Comparison of ENCODE assay signal across 14 cellular contexts in genomic region chr5:158451203-158451982, GRCh38.
DNase-seq lines count a peak whose midpoint lies in the region; ATAC-seq and TF ChIP-seq lines count a peak whose summit lies in the region.
"Had no signal": no experiment of that assay in that cellular context is flagged by ENCODE, and none has a peak within 500 bp of the region (broad histone marks: within the 10 kb centered on the region; RNA-seq: fewer than 3 reads in every experiment).

No MANE protein-coding gene starts in this region.

- TF ChIP-seq POLR2A in gastroesophageal sphincter (IDR thresholded peaks at IDR 0.05), result no peak

- ATAC-seq in SK-N-SH treated with all-trans-retinoic acid at 6 μM for 48 hours (peak; percentile 78), gastroesophageal sphincter (peak; percentile 71), HG02588 (IDR thresholded peaks at IDR 0.05; ENCODE audit: unreplicated experiment) (no peak)
- no peak for ATAC-seq in activated naive CD8-positive, alpha-beta T cell treated with anti-CD3 and anti-CD28 coated beads, Interleukin-2, amount 50 U/mL, for 24 hours
- ATAC-seq: Panc1 had no signal

- peak; percentile 58 for DNase-seq in AG09319 (ENCODE audit: extremely low read depth, low read depth)
- no peak for DNase-seq in osteocyte (ENCODE audit: extremely low spot score, unreplicated experiment)
- no peak for DNase-seq in NK-92 (lab: John Stamatoyannopoulos, UW; ENCODE audit: unreplicated experiment)
- no peak for DNase-seq in activated naive CD8-positive, alpha-beta T cell treated with anti-CD3 and anti-CD28 coated beads, Interleukin-2, amount 50 U/mL, for 24 hours
- no peak for DNase-seq in cerebellar cortex (ENCODE audit: low spot score)
- DNase-seq: activated B cell treated with CpG ODN at 0.5 μM for 24 hours, activated gamma-delta T cell treated with Interleukin-2 at 50 U/mL for 16 hours, AML-193, NCI-H1105, small intestine had no signal

- H3K4me3 ChIP-seq in gastroesophageal sphincter, result no peak overlapping the region

- H3K27me3 Mint-ChIP-seq in osteocyte (ENCODE audit: unreplicated experiment), result no peaks in the 10 kb centered on the region
- peaks cover 2% of the 10 kb centered on the region for H3K27me3 Mint-ChIP-seq in activated naive CD8-positive, alpha-beta T cell treated with anti-CD3 and anti-CD28 coated beads, Interleukin-2, amount 50 U/mL, for 24 hours
- H3K27me3 Mint-ChIP-seq: activated B cell treated with CpG ODN at 0.5 μM for 24 hours had no signal

- no peaks in the 10 kb centered on the region for H3K36me3 Mint-ChIP-seq in osteocyte (ENCODE audit: unreplicated experiment)
- no peaks in the 10 kb centered on the region for H3K36me3 Mint-ChIP-seq in activated naive CD8-positive, alpha-beta T cell treated with anti-CD3 and anti-CD28 coated beads, Interleukin-2, amount 50 U/mL, for 24 hours (ENCODE audit: low read depth)

- no peaks in the 10 kb centered on the region for H3K9me3 Mint-ChIP-seq in osteocyte (ENCODE audit: unreplicated experiment)
- H3K9me3 Mint-ChIP-seq in activated naive CD8-positive, alpha-beta T cell treated with anti-CD3 and anti-CD28 coated beads, Interleukin-2, amount 50 U/mL, for 24 hours, result peaks cover under 1% of the 10 kb centered on the region
- H3K9me3 Mint-ChIP-seq: activated B cell treated with CpG ODN at 0.5 μM for 24 hours had no signal

- H3K4me1 Mint-ChIP-seq in osteocyte (ENCODE audit: unreplicated experiment), result peaks cover 29% of the 10 kb centered on the region
- H3K4me1 Mint-ChIP-seq in activated naive CD8-positive, alpha-beta T cell treated with anti-CD3 and anti-CD28 coated beads, Interleukin-2, amount 50 U/mL, for 24 hours, result no peaks in the 10 kb centered on the region
- H3K4me1 Mint-ChIP-seq: activated B cell treated with CpG ODN at 0.5 μM for 24 hours had no signal

- TF ChIP-seq EP300 in gastroesophageal sphincter (IDR thresholded peaks at IDR 0.05), result no peak

- no peaks in the 10 kb centered on the region for H3K36me3 ChIP-seq in gastroesophageal sphincter

- H3K27ac ChIP-seq in gastroesophageal sphincter, result peak overlapping the region in 3 of 4 donors; percentile 38 to 65 (median 58)

- no peaks in the 10 kb centered on the region for H3K9me3 ChIP-seq in gastroesophageal sphincter

- peaks cover 0 to 10% (median 3%) of the 10 kb centered on the region in 3 donors for H3K4me1 ChIP-seq in gastroesophageal sphincter

- H3K27ac Mint-ChIP-seq in osteocyte (ENCODE audit: unreplicated experiment), result peak overlapping the region; percentile 67
- H3K27ac Mint-ChIP-seq in activated naive CD8-positive, alpha-beta T cell treated with anti-CD3 and anti-CD28 coated beads, Interleukin-2, amount 50 U/mL, for 24 hours, result no peak overlapping the region
- H3K27ac Mint-ChIP-seq: activated B cell treated with CpG ODN at 0.5 μM for 24 hours had no signal

- WGBS in gastroesophageal sphincter (ENCODE audit: low coverage in 1 of 2), 2 donors, result 36 to 41% methylated on average over 8 of the region's 8 CpGs

- no peaks in the 10 kb centered on the region for H3K27me3 ChIP-seq in gastroesophageal sphincter

- no peak overlapping the region for H3K4me3 Mint-ChIP-seq in osteocyte (ENCODE audit: unreplicated experiment)
- H3K4me3 Mint-ChIP-seq in activated naive CD8-positive, alpha-beta T cell treated with anti-CD3 and anti-CD28 coated beads, Interleukin-2, amount 50 U/mL, for 24 hours, result no peak overlapping the region
- H3K4me3 Mint-ChIP-seq: activated B cell treated with CpG ODN at 0.5 μM for 24 hours had no signal

- TF ChIP-seq CTCF in AG09319 (IDR thresholded peaks at IDR 0.05; ENCODE audit: low read depth, low read length), result no peak
- TF ChIP-seq CTCF in gastroesophageal sphincter (IDR thresholded peaks at IDR 0.05), result no peak
- no peak for TF ChIP-seq CTCF in osteocyte (IDR thresholded peaks at IDR 0.05)

TF ChIP-seq in SK-N-SH treated with all-trans-retinoic acid at 6 μM for 48 hours, 23 proteins besides CTCF, POLR2A, EP300 and RAD21 (continues in another document):
- TF ChIP-seq ZNF70 (CRISPR knock-in tag; IDR thresholded peaks at IDR 0.05) (0 out of 2 replicates have a peak, but pooled peaks have one; percentile 31), CSDC2 (CRISPR knock-in tag; IDR thresholded peaks at IDR 0.05) (peak; percentile 87), BACH2 (CRISPR knock-in tag; IDR thresholded peaks at IDR 0.05; ENCODE audit: borderline replicate concordance) (no peak), ZNF8 (CRISPR knock-in tag; IDR thresholded peaks at IDR 0.05) (peak; percentile 23; the same call in 1 of the 2 replicates), TOX (CRISPR knock-in tag; IDR thresholded peaks at IDR 0.05; ENCODE audit: borderline replicate concordance) (peak; percentile 28; the same call in 1 of the 2 replicates), OSR1 (CRISPR knock-in tag; IDR thresholded peaks at IDR 0.05) (no peak), ZFP3 (CRISPR knock-in tag; IDR thresholded peaks at IDR 0.05) (peak; percentile 70; the same call in 1 of the 2 replicates), SNAI2 (CRISPR knock-in tag; IDR thresholded peaks at IDR 0.05) (peak; percentile 92), ZFP30 (CRISPR knock-in tag; IDR thresholded peaks at IDR 0.05) (no peak; the same call in 1 of the 2 replicates), RARB (CRISPR knock-in tag; IDR thresholded peaks at IDR 0.05) (no peak)
- TF ChIP-seq, protein P1, sequence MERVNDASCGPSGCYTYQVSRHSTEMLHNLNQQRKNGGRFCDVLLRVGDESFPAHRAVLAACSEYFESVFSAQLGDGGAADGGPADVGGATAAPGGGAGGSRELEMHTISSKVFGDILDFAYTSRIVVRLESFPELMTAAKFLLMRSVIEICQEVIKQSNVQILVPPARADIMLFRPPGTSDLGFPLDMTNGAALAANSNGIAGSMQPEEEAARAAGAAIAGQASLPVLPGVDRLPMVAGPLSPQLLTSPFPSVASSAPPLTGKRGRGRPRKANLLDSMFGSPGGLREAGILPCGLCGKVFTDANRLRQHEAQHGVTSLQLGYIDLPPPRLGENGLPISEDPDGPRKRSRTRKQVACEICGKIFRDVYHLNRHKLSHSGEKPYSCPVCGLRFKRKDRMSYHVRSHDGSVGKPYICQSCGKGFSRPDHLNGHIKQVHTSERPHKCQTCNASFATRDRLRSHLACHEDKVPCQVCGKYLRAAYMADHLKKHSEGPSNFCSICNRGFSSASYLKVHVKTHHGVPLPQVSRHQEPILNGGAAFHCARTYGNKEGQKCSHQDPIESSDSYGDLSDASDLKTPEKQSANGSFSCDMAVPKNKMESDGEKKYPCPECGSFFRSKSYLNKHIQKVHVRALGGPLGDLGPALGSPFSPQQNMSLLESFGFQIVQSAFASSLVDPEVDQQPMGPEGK (CRISPR knock-in tag; IDR thresholded peaks at IDR 0.05; ENCODE audit: borderline replicate concordance), result peak; percentile 47; the same call in 1 of the 2 replicates
- TF ChIP-seq, protein P2, sequence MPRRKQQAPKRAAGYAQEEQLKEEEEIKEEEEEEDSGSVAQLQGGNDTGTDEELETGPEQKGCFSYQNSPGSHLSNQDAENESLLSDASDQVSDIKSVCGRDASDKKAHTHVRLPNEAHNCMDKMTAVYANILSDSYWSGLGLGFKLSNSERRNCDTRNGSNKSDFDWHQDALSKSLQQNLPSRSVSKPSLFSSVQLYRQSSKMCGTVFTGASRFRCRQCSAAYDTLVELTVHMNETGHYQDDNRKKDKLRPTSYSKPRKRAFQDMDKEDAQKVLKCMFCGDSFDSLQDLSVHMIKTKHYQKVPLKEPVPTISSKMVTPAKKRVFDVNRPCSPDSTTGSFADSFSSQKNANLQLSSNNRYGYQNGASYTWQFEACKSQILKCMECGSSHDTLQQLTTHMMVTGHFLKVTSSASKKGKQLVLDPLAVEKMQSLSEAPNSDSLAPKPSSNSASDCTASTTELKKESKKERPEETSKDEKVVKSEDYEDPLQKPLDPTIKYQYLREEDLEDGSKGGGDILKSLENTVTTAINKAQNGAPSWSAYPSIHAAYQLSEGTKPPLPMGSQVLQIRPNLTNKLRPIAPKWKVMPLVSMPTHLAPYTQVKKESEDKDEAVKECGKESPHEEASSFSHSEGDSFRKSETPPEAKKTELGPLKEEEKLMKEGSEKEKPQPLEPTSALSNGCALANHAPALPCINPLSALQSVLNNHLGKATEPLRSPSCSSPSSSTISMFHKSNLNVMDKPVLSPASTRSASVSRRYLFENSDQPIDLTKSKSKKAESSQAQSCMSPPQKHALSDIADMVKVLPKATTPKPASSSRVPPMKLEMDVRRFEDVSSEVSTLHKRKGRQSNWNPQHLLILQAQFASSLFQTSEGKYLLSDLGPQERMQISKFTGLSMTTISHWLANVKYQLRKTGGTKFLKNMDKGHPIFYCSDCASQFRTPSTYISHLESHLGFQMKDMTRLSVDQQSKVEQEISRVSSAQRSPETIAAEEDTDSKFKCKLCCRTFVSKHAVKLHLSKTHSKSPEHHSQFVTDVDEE (CRISPR knock-in tag; IDR thresholded peaks at IDR 0.05), result peak; percentile 33; the same call in 1 of the 2 replicates
- TF ChIP-seq, protein P3, sequence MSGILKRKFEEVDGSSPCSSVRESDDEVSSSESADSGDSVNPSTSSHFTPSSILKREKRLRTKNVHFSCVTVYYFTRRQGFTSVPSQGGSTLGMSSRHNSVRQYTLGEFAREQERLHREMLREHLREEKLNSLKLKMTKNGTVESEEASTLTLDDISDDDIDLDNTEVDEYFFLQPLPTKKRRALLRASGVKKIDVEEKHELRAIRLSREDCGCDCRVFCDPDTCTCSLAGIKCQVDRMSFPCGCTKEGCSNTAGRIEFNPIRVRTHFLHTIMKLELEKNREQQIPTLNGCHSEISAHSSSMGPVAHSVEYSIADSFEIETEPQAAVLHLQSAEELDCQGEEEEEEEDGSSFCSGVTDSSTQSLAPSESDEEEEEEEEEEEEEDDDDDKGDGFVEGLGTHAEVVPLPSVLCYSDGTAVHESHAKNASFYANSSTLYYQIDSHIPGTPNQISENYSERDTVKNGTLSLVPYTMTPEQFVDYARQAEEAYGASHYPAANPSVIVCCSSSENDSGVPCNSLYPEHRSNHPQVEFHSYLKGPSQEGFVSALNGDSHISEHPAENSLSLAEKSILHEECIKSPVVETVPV (CRISPR knock-in tag; IDR thresholded peaks at IDR 0.05), result no peak
- TF ChIP-seq, protein P4, sequence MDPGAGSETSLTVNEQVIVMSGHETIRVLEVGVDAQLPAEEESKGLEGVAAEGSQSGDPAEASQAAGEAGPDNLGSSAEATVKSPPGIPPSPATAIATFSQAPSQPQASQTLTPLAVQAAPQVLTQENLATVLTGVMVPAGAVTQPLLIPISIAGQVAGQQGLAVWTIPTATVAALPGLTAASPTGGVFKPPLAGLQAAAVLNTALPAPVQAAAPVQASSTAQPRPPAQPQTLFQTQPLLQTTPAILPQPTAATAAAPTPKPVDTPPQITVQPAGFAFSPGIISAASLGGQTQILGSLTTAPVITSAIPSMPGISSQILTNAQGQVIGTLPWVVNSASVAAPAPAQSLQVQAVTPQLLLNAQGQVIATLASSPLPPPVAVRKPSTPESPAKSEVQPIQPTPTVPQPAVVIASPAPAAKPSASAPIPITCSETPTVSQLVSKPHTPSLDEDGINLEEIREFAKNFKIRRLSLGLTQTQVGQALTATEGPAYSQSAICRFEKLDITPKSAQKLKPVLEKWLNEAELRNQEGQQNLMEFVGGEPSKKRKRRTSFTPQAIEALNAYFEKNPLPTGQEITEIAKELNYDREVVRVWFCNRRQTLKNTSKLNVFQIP (CRISPR knock-in tag; IDR thresholded peaks at IDR 0.05; ENCODE audit: borderline replicate concordance, low read depth), result no peak

Comparison
In these comparisons a context has a peak if more than half of its experiments do, and no peak if none do; other contexts are left out.
1. ATAC-seq: peak in SK-N-SH treated with all-trans-retinoic acid at 6 μM for 48 hours (single experiment) and gastroesophageal sphincter (single experiment); none in activated naive CD8-positive, alpha-beta T cell treated with anti-CD3 and anti-CD28 coated beads, Interleukin-2, amount 50 U/mL, for 24 hours (single experiment) and HG02588 (single experiment).